ENCODE assay signal across 1 cellular context in the genomic region with DNA sequence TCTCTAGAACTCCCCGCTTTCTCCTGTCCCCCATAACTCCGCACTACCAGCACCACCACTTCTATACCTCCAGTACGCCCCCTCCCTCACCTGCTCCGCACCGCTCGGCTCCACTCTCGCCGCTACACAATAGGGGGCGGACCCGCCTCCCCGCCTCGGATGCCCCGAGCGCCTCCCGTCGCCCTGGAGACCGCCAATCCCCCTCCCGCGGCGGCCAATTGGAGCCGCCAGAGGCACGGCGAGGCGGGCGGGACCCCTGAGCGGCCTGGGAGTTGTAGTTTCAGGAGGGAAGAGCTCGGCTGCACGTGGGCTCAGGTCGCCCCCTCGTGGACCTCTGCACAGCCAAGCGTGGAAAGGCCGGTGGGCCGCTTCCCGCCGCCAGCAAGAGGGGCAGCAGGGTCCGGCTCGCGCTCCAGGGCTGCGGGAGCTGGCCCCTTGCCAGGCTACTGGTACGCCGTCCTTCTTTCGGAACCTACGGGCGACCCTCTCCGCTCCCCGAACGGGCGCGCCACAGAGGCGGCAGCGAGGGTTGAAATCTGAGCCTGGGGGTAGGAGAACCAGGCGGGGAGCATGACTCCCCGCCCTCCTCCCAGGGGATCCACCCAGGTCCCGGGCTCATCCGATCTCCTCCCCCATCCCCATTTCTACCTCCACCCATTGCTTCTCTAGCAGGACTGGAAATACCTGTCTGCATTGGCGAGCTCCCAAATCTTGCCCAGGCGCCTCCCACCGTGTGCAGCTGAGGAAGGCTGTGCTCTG.
TF ChIP-seq lines count a peak whose summit lies in the region.

A gene with protein sequence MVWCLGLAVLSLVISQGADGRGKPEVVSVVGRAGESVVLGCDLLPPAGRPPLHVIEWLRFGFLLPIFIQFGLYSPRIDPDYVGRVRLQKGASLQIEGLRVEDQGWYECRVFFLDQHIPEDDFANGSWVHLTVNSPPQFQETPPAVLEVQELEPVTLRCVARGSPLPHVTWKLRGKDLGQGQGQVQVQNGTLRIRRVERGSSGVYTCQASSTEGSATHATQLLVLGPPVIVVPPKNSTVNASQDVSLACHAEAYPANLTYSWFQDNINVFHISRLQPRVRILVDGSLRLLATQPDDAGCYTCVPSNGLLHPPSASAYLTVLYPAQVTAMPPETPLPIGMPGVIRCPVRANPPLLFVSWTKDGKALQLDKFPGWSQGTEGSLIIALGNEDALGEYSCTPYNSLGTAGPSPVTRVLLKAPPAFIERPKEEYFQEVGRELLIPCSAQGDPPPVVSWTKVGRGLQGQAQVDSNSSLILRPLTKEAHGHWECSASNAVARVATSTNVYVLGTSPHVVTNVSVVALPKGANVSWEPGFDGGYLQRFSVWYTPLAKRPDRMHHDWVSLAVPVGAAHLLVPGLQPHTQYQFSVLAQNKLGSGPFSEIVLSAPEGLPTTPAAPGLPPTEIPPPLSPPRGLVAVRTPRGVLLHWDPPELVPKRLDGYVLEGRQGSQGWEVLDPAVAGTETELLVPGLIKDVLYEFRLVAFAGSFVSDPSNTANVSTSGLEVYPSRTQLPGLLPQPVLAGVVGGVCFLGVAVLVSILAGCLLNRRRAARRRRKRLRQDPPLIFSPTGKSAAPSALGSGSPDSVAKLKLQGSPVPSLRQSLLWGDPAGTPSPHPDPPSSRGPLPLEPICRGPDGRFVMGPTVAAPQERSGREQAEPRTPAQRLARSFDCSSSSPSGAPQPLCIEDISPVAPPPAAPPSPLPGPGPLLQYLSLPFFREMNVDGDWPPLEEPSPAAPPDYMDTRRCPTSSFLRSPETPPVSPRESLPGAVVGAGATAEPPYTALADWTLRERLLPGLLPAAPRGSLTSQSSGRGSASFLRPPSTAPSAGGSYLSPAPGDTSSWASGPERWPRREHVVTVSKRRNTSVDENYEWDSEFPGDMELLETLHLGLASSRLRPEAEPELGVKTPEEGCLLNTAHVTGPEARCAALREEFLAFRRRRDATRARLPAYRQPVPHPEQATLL (minus strand): TSS at position 131 of the 759 bp plus-strand sequence. CDS start 2,159 bp downstream, outside the sequence.

TF ChIP-seq in HEK293, 187 proteins besides CTCF, POLR2A, EP300 and RAD21 (continued from another document):
- TF ChIP-seq, protein P1, sequence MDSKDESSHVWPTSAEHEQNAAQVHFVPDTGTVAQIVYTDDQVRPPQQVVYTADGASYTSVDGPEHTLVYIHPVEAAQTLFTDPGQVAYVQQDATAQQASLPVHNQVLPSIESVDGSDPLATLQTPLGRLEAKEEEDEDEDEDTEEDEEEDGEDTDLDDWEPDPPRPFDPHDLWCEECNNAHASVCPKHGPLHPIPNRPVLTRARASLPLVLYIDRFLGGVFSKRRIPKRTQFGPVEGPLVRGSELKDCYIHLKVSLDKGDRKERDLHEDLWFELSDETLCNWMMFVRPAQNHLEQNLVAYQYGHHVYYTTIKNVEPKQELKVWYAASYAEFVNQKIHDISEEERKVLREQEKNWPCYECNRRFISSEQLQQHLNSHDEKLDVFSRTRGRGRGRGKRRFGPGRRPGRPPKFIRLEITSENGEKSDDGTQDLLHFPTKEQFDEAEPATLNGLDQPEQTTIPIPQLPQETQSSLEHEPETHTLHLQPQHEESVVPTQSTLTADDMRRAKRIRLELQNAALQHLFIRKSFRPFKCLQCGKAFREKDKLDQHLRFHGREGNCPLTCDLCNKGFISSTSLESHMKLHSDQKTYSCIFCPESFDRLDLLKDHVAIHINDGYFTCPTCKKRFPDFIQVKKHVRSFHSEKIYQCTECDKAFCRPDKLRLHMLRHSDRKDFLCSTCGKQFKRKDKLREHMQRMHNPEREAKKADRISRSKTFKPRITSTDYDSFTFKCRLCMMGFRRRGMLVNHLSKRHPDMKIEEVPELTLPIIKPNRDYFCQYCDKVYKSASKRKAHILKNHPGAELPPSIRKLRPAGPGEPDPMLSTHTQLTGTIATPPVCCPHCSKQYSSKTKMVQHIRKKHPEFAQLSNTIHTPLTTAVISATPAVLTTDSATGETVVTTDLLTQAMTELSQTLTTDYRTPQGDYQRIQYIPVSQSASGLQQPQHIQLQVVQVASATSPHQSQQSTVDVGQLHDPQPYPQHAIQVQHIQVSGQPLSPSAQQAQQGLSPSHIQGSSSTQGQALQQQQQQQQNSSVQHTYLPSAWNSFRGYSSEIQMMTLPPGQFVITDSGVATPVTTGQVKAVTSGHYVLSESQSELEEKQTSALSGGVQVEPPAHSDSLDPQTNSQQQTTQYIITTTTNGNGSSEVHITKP (tag by site-specific recombination; IDR thresholded peaks at IDR 0.05), result peak; percentile 79
- TF ChIP-seq ZNF626 (tag by site-specific recombination; IDR thresholded peaks at IDR 0.05) (no peak), WT1 (tag by site-specific recombination; IDR thresholded peaks at IDR 0.05) (peak; percentile 73), ZBTB49 (tag by site-specific recombination; IDR thresholded peaks at IDR 0.05; ENCODE audit: low read depth) (no peak), ZNF26 (tag by site-specific recombination; IDR thresholded peaks at IDR 0.05) (no peak), ZNF544 (tag by site-specific recombination; IDR thresholded peaks at IDR 0.05) (no peak), ZNF350 (tag by site-specific recombination; IDR thresholded peaks at IDR 0.05) (no peak), ZNF362 (tag by site-specific recombination; IDR thresholded peaks at IDR 0.05) (no peak), ZNF146 (tag by site-specific recombination; IDR thresholded peaks at IDR 0.05) (no peak), ZNF658 (tag by site-specific recombination; IDR thresholded peaks at IDR 0.05) (no peak), YY1 (tag by site-specific recombination; IDR thresholded peaks at IDR 0.05) (0 out of 2 replicates have a peak, but pooled peaks have one; percentile 60), FEZF1 (tag by site-specific recombination; IDR thresholded peaks at IDR 0.05) (no peak), ZNF155 (tag by site-specific recombination; IDR thresholded peaks at IDR 0.05) (no peak), ZNF23 (tag by site-specific recombination; IDR thresholded peaks at IDR 0.05; ENCODE audit: borderline replicate concordance) (no peak), ZBTB44 (tag by site-specific recombination; IDR thresholded peaks at IDR 0.05) (no peak), GLIS2 (tag by site-specific recombination; IDR thresholded peaks at IDR 0.05) (peak; percentile 96), ZNF391 (tag by site-specific recombination; IDR thresholded peaks at IDR 0.05; ENCODE audit: borderline replicate concordance, low read depth) (no peak), ZNF529 (tag by site-specific recombination; IDR thresholded peaks at IDR 0.05; ENCODE audit: insufficient replicate concordance) (no peak), ZNF692 (tag by site-specific recombination; IDR thresholded peaks at IDR 0.05) (peak; percentile 74; the same call in 1 of the 2 replicates), GLI2 (tag by site-specific recombination; IDR thresholded peaks at IDR 0.05; ENCODE audit: borderline replicate concordance, low read depth) (no peak), ZNF423 (tag by site-specific recombination; IDR thresholded peaks at IDR 0.05) (peak; percentile 57)
- TF ChIP-seq, protein P2, sequence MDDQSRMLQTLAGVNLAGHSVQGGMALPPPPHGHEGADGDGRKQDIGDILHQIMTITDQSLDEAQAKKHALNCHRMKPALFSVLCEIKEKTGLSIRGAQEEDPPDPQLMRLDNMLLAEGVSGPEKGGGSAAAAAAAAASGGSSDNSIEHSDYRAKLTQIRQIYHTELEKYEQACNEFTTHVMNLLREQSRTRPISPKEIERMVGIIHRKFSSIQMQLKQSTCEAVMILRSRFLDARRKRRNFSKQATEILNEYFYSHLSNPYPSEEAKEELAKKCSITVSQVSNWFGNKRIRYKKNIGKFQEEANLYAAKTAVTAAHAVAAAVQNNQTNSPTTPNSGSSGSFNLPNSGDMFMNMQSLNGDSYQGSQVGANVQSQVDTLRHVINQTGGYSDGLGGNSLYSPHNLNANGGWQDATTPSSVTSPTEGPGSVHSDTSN (CRISPR knock-in tag; IDR thresholded peaks at IDR 0.05), result no peak
- TF ChIP-seq, protein P3, sequence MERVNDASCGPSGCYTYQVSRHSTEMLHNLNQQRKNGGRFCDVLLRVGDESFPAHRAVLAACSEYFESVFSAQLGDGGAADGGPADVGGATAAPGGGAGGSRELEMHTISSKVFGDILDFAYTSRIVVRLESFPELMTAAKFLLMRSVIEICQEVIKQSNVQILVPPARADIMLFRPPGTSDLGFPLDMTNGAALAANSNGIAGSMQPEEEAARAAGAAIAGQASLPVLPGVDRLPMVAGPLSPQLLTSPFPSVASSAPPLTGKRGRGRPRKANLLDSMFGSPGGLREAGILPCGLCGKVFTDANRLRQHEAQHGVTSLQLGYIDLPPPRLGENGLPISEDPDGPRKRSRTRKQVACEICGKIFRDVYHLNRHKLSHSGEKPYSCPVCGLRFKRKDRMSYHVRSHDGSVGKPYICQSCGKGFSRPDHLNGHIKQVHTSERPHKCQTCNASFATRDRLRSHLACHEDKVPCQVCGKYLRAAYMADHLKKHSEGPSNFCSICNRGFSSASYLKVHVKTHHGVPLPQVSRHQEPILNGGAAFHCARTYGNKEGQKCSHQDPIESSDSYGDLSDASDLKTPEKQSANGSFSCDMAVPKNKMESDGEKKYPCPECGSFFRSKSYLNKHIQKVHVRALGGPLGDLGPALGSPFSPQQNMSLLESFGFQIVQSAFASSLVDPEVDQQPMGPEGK (tag by site-specific recombination; IDR thresholded peaks at IDR 0.05), result peak; percentile 85
TF ChIP-seq in HEK293: peak in this region for 57.
